8 cellular contexts compared by ENCODE assay signal in genomic region chr22:50146440-50147228, GRCh38. TPM values are rescaled to one million over a fixed set of nuclear protein-coding genes. Genes with fewer than 3 reads are reported as not detected.
DNase-seq lines count a peak whose midpoint lies in the region; ATAC-seq and TF ChIP-seq lines count a peak whose summit lies in the region.

No MANE protein-coding gene starts in this region.

- H3K36me3 ChIP-seq in lower lobe of right lung, result no peaks in the 10 kb centered on the region
- no peaks in the 10 kb centered on the region for H3K36me3 ChIP-seq in vagina

- H3K27me3 Mint-ChIP-seq in activated CD4-positive, alpha-beta T cell treated with anti-CD3 and anti-CD28 coated beads for 36 hours, result peaks cover 6% of the 10 kb centered on the region

- H3K4me1 ChIP-seq in lower lobe of right lung (no peaks in the 10 kb centered on the region), vagina (peaks cover 4% of the 10 kb centered on the region)

- peak; percentile 20 for DNase-seq in ELF-1 (ENCODE audit: low read depth, low spot score)
- DNase-seq in NCI-H510A treated with DMSO at 0.1 percent for 48 hours (lab: John Stamatoyannopoulos, UW), result peak; percentile 52
- peak; percentile 33 to 54 for DNase-seq in cerebellar nuclear complex (lab: John Stamatoyannopoulos, UW)
- DNase-seq in lower lobe of right lung, result peak; percentile 60
- no peak for DNase-seq in vagina (ENCODE audit: extremely low spot score in 2 of 2)
- DNase-seq in activated CD4-positive, alpha-beta T cell treated with anti-CD3 and anti-CD28 coated beads for 36 hours, result no peak
- DNase-seq in stimulated activated CD4-positive, alpha-beta T cell treated with anti-CD3 and anti-CD28 coated beads, Interleukin-12 subunit alpha, Interleukin-12 subunit beta, amount 100 ng/mL, for 4 hours, result no peak

- H3K4me1 Mint-ChIP-seq in activated CD4-positive, alpha-beta T cell treated with anti-CD3 and anti-CD28 coated beads for 36 hours, result no peaks in the 10 kb centered on the region

- ATAC-seq in lower lobe of right lung (peak; percentile 47 to 70), HG02852 (IDR thresholded peaks at IDR 0.05; ENCODE audit: unreplicated experiment) (no peak)
- no peak for ATAC-seq in activated CD4-positive, alpha-beta T cell treated with anti-CD3 and anti-CD28 coated beads for 36 hours

- H3K27ac ChIP-seq in lower lobe of right lung, result no peak overlapping the region
- H3K27ac ChIP-seq in vagina, result no peak overlapping the region

- H3K9me3 ChIP-seq in lower lobe of right lung (no peaks in the 10 kb centered on the region), vagina (no peaks in the 10 kb centered on the region)

- no peaks in the 10 kb centered on the region for H3K9me3 Mint-ChIP-seq in activated CD4-positive, alpha-beta T cell treated with anti-CD3 and anti-CD28 coated beads for 36 hours (ENCODE audit: low read depth)

- H3K27ac Mint-ChIP-seq in activated CD4-positive, alpha-beta T cell treated with anti-CD3 and anti-CD28 coated beads for 36 hours, result no peak overlapping the region

- no peak for TF ChIP-seq POLR2A in vagina (IDR thresholded peaks at IDR 0.05)

- peaks cover 12% of the 10 kb centered on the region for H3K27me3 ChIP-seq in lower lobe of right lung (ENCODE audit: low read depth)
- no peaks in the 10 kb centered on the region for H3K27me3 ChIP-seq in vagina

- POLR2A ChIA-PET in activated CD4-positive, alpha-beta T cell treated with anti-CD3 and anti-CD28 coated beads for 36 hours (lab: Charles Lee), result no interaction called here

- CTCF ChIA-PET in activated CD4-positive, alpha-beta T cell treated with anti-CD3 and anti-CD28 coated beads for 36 hours (lab: Charles Lee), result interaction anchor here (2.6 kb wide), 1 partner anchor 64 kb away, joined by 13 read pairs; no protein-coding TSS in a partner anchor

- H3K4me3 ChIP-seq in lower lobe of right lung, result no peak overlapping the region
- H3K4me3 ChIP-seq in vagina, result no peak overlapping the region

- H3K36me3 Mint-ChIP-seq in activated CD4-positive, alpha-beta T cell treated with anti-CD3 and anti-CD28 coated beads for 36 hours (ENCODE audit: low read depth), result no peaks in the 10 kb centered on the region

- no peak overlapping the region for H3K4me3 Mint-ChIP-seq in activated CD4-positive, alpha-beta T cell treated with anti-CD3 and anti-CD28 coated beads for 36 hours

- peak; percentile 60 for TF ChIP-seq CTCF in lower lobe of right lung (IDR thresholded peaks at IDR 0.05)
- peak in 2 of 3 experiments; percentile 44 to 55 for TF ChIP-seq CTCF in vagina (IDR thresholded peaks at IDR 0.05)

- intact Hi-C loops in lower lobe of right lung (cut with DNase I) (no loop called here), vagina (cut with DNase I) (no loop called here)
- intact Hi-C loops in activated CD4-positive, alpha-beta T cell treated with anti-CD3 and anti-CD28 coated beads for 36 hours (cut with DNase I, micrococcal nuclease), result loop anchor here in 1 of 2 experiments (5.0 kb wide), 1 partner anchor 46 kb away; no protein-coding TSS in a partner anchor

RNA-seq across cellular contexts. Expression of gene PANX2, which starts 23.9 kb away (rescaled TPM):
- total RNA-seq in lower lobe of right lung (2.5 TPM), vagina (4.2 TPM)
- total RNA-seq in activated CD4-positive, alpha-beta T cell treated with anti-CD3 and anti-CD28 coated beads for 36 hours, result 1 to 10 TPM; 2.2 to 2.7 TPM

RNA-seq across cellular contexts. Expression of gene TRABD, which starts 39.1 kb away (rescaled TPM):
- total RNA-seq in lower lobe of right lung, result 43.7 TPM
- total RNA-seq in vagina, result 40.3 TPM
- 10 to 100 TPM; 60.7 to 74.5 TPM for total RNA-seq in activated CD4-positive, alpha-beta T cell treated with anti-CD3 and anti-CD28 coated beads for 36 hours

RNA-seq across cellular contexts. Expression of gene SELENOO, which starts 54.2 kb away (rescaled TPM):
- 18.7 TPM for total RNA-seq in lower lobe of right lung
- total RNA-seq in vagina, result 39.0 TPM
- 10 to 100 TPM; 14.4 to 18.3 TPM for total RNA-seq in activated CD4-positive, alpha-beta T cell treated with anti-CD3 and anti-CD28 coated beads for 36 hours

RNA-seq across cellular contexts. Expression of gene MOV10L1, which starts 56.8 kb away (rescaled TPM):
- total RNA-seq in lower lobe of right lung (0.56 TPM), vagina (0.98 TPM)
- under 1 TPM in 1 of 2 experiments, not detected in 1; 0.11 TPM for total RNA-seq in activated CD4-positive, alpha-beta T cell treated with anti-CD3 and anti-CD28 coated beads for 36 hours

Comparison
In these comparisons a context has a peak if more than half of its experiments do, and no peak if none do; other contexts are left out.
1. DNase-seq: peak in ELF-1 (single experiment), NCI-H510A treated with DMSO at 0.1 percent for 48 hours (single experiment), cerebellar nuclear complex (2 of 2) and lower lobe of right lung (single experiment); none in vagina (0 of 2), activated CD4-positive, alpha-beta T cell treated with anti-CD3 and anti-CD28 coated beads for 36 hours (single experiment) and stimulated activated CD4-positive, alpha-beta T cell treated with anti-CD3 and anti-CD28 coated beads, Interleukin-12 subunit alpha, Interleukin-12 subunit beta, amount 100 ng/mL, for 4 hours (single experiment).
2. ATAC-seq: peak in lower lobe of right lung (2 of 2); none in HG02852 (single experiment) and activated CD4-positive, alpha-beta T cell treated with anti-CD3 and anti-CD28 coated beads for 36 hours (single experiment).